Comparison of ENCODE assay signal across 11 cellular contexts in the genomic region with DNA sequence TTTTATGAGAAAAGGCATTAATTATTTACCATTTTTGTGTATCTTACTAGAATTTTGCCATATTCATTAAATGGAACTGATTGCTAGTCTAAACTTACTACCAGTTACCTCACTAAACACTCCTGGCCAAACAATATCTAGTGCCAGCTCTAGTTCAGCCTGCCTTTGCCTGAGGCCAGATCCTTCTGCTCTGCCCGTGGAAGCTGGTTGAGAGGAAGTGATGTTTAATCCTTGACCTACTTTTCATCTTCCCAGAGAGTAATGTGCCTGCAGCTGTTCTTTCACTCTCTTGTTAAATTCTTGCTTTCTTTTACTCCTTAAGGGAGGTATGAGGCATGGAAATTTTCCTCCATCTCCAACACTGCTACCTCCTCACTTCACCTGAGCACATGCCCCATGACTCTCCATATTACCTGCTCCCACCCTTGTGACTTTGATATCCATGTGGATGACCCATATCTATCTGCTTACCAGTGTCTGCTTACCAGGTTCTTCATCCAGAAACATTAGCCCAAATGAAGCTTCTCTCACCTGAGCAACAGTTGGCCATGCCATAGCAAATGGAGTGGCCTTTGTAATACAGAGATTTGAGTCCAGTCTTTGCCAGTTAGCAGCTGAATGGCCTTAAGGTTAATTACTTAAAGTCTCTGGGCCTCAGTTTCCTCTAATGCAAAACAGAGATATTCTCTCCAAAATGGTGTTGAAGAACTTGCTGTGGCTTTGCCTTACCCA. TPM values are rescaled to one million over a fixed set of nuclear protein-coding genes. Genes with fewer than 3 reads are reported as not detected.
DNase-seq lines count a peak whose midpoint lies in the region; ATAC-seq and TF ChIP-seq lines count a peak whose summit lies in the region.
"Had no signal": no experiment of that assay in that cellular context is flagged by ENCODE, and none has a peak within 500 bp of the region (broad histone marks: within the 10 kb centered on the region; RNA-seq: fewer than 3 reads in every experiment).

No MANE protein-coding gene starts in this region.

- H3K27me3 Mint-ChIP-seq in osteocyte (ENCODE audit: unreplicated experiment) (no peaks in the 10 kb centered on the region), endodermal cell (ENCODE audit: insufficient read depth) (no peaks in the 10 kb centered on the region)

- no peak overlapping the region for H3K27ac ChIP-seq in epithelial cell of prostate
- no peak overlapping the region for H3K27ac ChIP-seq in endodermal cell (ENCODE audit: low read depth, low read length)

- DNase-seq in Caki2 (ENCODE audit: low read depth) (peak; percentile 2), MV-4-11 (lab: John Stamatoyannopoulos, UW) (peak; percentile 30), epithelial cell of prostate (ENCODE audit: low read depth, low spot score) (peak; percentile 12), osteocyte (ENCODE audit: extremely low spot score, unreplicated experiment) (no peak), endodermal cell (no peak), NCI-H1092 (lab: John Stamatoyannopoulos, UW) (no peak)
- DNase-seq in stimulated activated CD4-positive, alpha-beta T cell treated with anti-CD3 and anti-CD28 coated beads, Interleukin-4, amount 100 ng/mL, for 4 hours = no peak
- DNase-seq: activated naive CD4-positive, alpha-beta T cell; stimulated activated CD4-positive, alpha-beta T cell treated with anti-CD3 and anti-CD28 coated beads, Interleukin-15, amount 100 ng/mL, for 24 hours had no signal

- TF ChIP-seq CTCF in osteocyte (IDR thresholded peaks at IDR 0.05) (no peak), endodermal cell (conservative IDR thresholded peaks at IDR 0.05) (no peak)

- no peaks in the 10 kb centered on the region for H3K4me1 ChIP-seq in endodermal cell (ENCODE audit: control insufficient read depth, insufficient read depth, low read length)

- no peaks in the 10 kb centered on the region for H3K9me3 ChIP-seq in endodermal cell (ENCODE audit: control insufficient read depth, low read length)
- H3K9me3 ChIP-seq: upper lobe of left lung had no signal

- ATAC-seq in GM19463 (IDR thresholded peaks at IDR 0.05; ENCODE audit: unreplicated experiment) = no peak

- H3K9me3 Mint-ChIP-seq in osteocyte (ENCODE audit: unreplicated experiment) (no peaks in the 10 kb centered on the region), endodermal cell (no peaks in the 10 kb centered on the region)

- H3K36me3 ChIP-seq in endodermal cell (ENCODE audit: control insufficient read depth, insufficient read depth, low read length) = peaks cover 10% of the 10 kb centered on the region

- no peaks in the 10 kb centered on the region for H3K27me3 ChIP-seq in endodermal cell (ENCODE audit: control insufficient read depth, insufficient read depth, low read length, poor library complexity, severe bottlenecking)
- H3K27me3 ChIP-seq: upper lobe of left lung had no signal

- in situ Hi-C loops in Caki2 (cut with HindIII; ENCODE audit: low pct_unique_long_range_greater_than_20kb, low sequenced_read_pairs) = no loop called here

- H3K4me1 Mint-ChIP-seq in osteocyte (ENCODE audit: unreplicated experiment) (peaks cover 44% of the 10 kb centered on the region), endodermal cell (peaks cover 8% of the 10 kb centered on the region)

- no peak overlapping the region for H3K4me3 ChIP-seq in endodermal cell (ENCODE audit: low read length)
- H3K4me3 ChIP-seq: upper lobe of left lung had no signal

- peaks cover 6% of the 10 kb centered on the region for H3K36me3 Mint-ChIP-seq in osteocyte (ENCODE audit: unreplicated experiment)
- H3K36me3 Mint-ChIP-seq in endodermal cell (ENCODE audit: low read depth) = peaks cover 11% of the 10 kb centered on the region

- H3K4me3 Mint-ChIP-seq in osteocyte (ENCODE audit: unreplicated experiment) (no peak overlapping the region), endodermal cell (no peak overlapping the region)

- H3K27ac Mint-ChIP-seq in osteocyte (ENCODE audit: unreplicated experiment) (peak overlapping the region; percentile 74), endodermal cell (no peak overlapping the region)

- 71 to 93% methylated on average over 1 of the region's 1 CpG for WGBS in endodermal cell (ENCODE audit: insufficient coverage in 1 of 2, insufficient read length in 1 of 2), 2 experiments

- no peak overlapping the region for H3K9ac ChIP-seq in endodermal cell (ENCODE audit: extremely low read depth, low read length, poor library complexity, severe bottlenecking)

RNA-seq across cellular contexts. Expression of a gene that starts 53.4 kb away (rescaled TPM):
- 60.6 and 80.2 TPM in 2 replicates for total RNA-seq in Caki2 (2014; rRNA removed; shearing (Covaris generic); ENCODE audit: low replicate concordance)
- 98.5 and 104 TPM in 2 replicates for total RNA-seq in osteocyte
- total RNA-seq in endodermal cell = 100 to 1,000 TPM; 112 to 120 TPM
- 156 TPM for polyA plus RNA-seq in endodermal cell (2013, experiment 1 of 2)
- polyA plus RNA-seq in endodermal cell (2013, experiment 2 of 2) = 143 TPM

RNA-seq across cellular contexts. Expression of a gene that starts 57.6 kb away (rescaled TPM):
- 11.4 and 14.3 TPM in 2 replicates for total RNA-seq in Caki2 (2014; rRNA removed; shearing (Covaris generic); ENCODE audit: low replicate concordance)
- total RNA-seq in osteocyte (12.9 and 13.1 TPM in 2 replicates), endodermal cell (1 to 10 TPM; 6.3 to 6.9 TPM)
- polyA plus RNA-seq in endodermal cell (2013, experiment 1 of 2) = 11.6 TPM
- 9.2 TPM for polyA plus RNA-seq in endodermal cell (2013, experiment 2 of 2)

RNA-seq across cellular contexts. Expression of a gene that starts 57.8 kb away (rescaled TPM):
- total RNA-seq in Caki2 (2014; rRNA removed; shearing (Covaris generic); ENCODE audit: low replicate concordance) = 3,923 and 4,358 TPM in 2 replicates
- total RNA-seq in osteocyte (1,872 and 1,902 TPM in 2 replicates), endodermal cell (1,000 to 10,000 TPM; 2,011 to 2,129 TPM)
- 3,347 TPM for polyA plus RNA-seq in endodermal cell (2013, experiment 1 of 2)
- polyA plus RNA-seq in endodermal cell (2013, experiment 2 of 2) = 3,114 TPM

Comparison
In these comparisons a context has a peak if more than half of its experiments do, and no peak if none do; other contexts are left out.
1. DNase-seq: peak in Caki2 (single experiment), MV-4-11 (single experiment) and epithelial cell of prostate (single experiment); none in osteocyte (single experiment), endodermal cell (single experiment), stimulated activated CD4-positive, alpha-beta T cell treated with anti-CD3 and anti-CD28 coated beads, Interleukin-4, amount 100 ng/mL, for 4 hours (0 of 2) and NCI-H1092 (single experiment).